ENCODE assay signal across 1 cellular context in the genomic region with DNA sequence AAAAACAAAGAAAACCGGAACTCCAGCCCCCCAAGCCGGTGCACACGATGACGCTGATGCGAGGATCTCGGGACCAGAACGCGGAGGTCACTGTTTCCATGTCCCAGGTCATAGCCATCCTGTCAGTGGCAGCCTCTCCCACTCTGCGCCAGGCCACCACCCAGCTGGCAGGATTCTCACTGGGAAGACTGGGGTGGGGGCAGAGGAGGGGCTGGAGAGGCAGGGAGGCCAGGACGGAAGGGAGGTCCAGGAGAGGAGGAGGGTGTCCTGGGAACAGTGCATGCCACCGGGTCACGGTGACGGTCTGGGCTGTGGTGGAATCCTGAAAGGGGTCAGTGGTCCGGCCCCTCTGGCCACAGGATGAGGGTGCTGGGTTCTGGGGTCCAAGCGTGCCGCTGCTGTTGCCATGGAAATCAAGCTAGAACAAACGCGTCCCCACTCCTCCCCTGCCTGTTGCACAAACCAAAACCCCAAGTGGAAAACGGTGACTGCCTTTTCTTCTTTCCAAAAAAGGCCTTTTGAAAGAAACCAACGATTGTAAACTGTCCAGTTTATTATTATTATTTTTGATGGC.
TF ChIP-seq lines count a peak whose summit lies in the region.

No MANE protein-coding gene starts in this region.

TF ChIP-seq in IMR-90, 13 proteins besides CTCF, POLR2A, EP300 and RAD21:
- TF ChIP-seq CEBPB (IDR thresholded peaks at IDR 0.05; ENCODE audit: low read depth, low read length), result no peak
- no peak for TF ChIP-seq CHD1 (IDR thresholded peaks at IDR 0.05; ENCODE audit: low read depth, low read length)
- TF ChIP-seq, protein P1, sequence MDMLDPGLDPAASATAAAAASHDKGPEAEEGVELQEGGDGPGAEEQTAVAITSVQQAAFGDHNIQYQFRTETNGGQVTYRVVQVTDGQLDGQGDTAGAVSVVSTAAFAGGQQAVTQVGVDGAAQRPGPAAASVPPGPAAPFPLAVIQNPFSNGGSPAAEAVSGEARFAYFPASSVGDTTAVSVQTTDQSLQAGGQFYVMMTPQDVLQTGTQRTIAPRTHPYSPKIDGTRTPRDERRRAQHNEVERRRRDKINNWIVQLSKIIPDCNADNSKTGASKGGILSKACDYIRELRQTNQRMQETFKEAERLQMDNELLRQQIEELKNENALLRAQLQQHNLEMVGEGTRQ (IDR thresholded peaks at IDR 0.05; ENCODE audit: low read depth, low read length), result no peak
- TF ChIP-seq RFX5 (IDR thresholded peaks at IDR 0.05; ENCODE audit: low read depth, low read length), result no peak
- no peak for TF ChIP-seq SMC3 (IDR thresholded peaks at IDR 0.05; ENCODE audit: low read depth, low read length)
- no peak for TF ChIP-seq BHLHE40 (IDR thresholded peaks at IDR 0.05; ENCODE audit: low read depth, low read length)
- no peak for TF ChIP-seq MXI1 (IDR thresholded peaks at IDR 0.05; ENCODE audit: borderline replicate concordance, low read depth, low read length)
- no peak for TF ChIP-seq NFE2L2 (IDR thresholded peaks at IDR 0.05; ENCODE audit: low read depth, low read length)
- TF ChIP-seq FOS (IDR thresholded peaks at IDR 0.05; ENCODE audit: low read depth, low read length), result no peak
